Comparison of ENCODE assay signal across 1 cellular context in genomic region chr15:85380860-85381535, GRCh38.
A peak's percentile ranks its signal among the peaks of the same experiment; 100 is the strongest.
TF ChIP-seq lines count a peak whose summit lies in the region.

No MANE protein-coding gene starts in this region.

TF ChIP-seq in HEK293, 187 proteins besides CTCF, POLR2A, EP300 and RAD21 (continued from another document):
- TF ChIP-seq ZNF362 (tag by site-specific recombination; IDR thresholded peaks at IDR 0.05) (0 out of 2 replicates have a peak, but pooled peaks have one; percentile 46), GLIS1 (tag by site-specific recombination; IDR thresholded peaks at IDR 0.05) (peak; percentile 6; the same call in 1 of the 2 replicates), ZNF132 (tag by site-specific recombination; IDR thresholded peaks at IDR 0.05; ENCODE audit: borderline replicate concordance) (no peak), ZBTB20 (tag by site-specific recombination; IDR thresholded peaks at IDR 0.05) (peak; percentile 44; the same call in 1 of the 2 replicates), ZNF776 (tag by site-specific recombination; IDR thresholded peaks at IDR 0.05; ENCODE audit: borderline replicate concordance) (no peak)
